14 cellular contexts compared by ENCODE assay signal in genomic region chr1:109639063-109639840, GRCh38. TPM values are rescaled to one million over a fixed set of nuclear protein-coding genes. Genes with fewer than 3 reads are reported as not detected.
A peak's percentile ranks its signal among the peaks of the same experiment; 100 is the strongest.
DNase-seq lines count a peak whose midpoint lies in the region; TF ChIP-seq lines count a peak whose summit lies in the region.
"Had no signal": no experiment of that assay in that cellular context is flagged by ENCODE, and none has a peak within 500 bp of the region (broad histone marks: within the 10 kb centered on the region; RNA-seq: fewer than 3 reads in every experiment).

No MANE protein-coding gene starts in this region.

- no peak overlapping the region for H3K9ac ChIP-seq in endodermal cell (ENCODE audit: extremely low read depth, low read length, poor library complexity, severe bottlenecking)
- H3K9ac ChIP-seq: BLaER1 had no signal

- no peak overlapping the region for H3K4me3 Mint-ChIP-seq in activated CD4-positive, alpha-beta T cell treated with anti-CD3 and anti-CD28 coated beads, Interleukin-2, amount 10 ng/mL, durations not matched to agents 7 days and 5 days
- H3K4me3 Mint-ChIP-seq in endodermal cell, result no peak overlapping the region
- H3K4me3 Mint-ChIP-seq in osteocyte (ENCODE audit: unreplicated experiment), result no peak overlapping the region
- no peak overlapping the region for H3K4me3 Mint-ChIP-seq in activated naive CD8-positive, alpha-beta T cell treated with anti-CD3 and anti-CD28 coated beads for 36 hours
- H3K4me3 Mint-ChIP-seq: CD8-positive, alpha-beta memory T cell had no signal

- H3K36me3 ChIP-seq in WERI-Rb-1 (no peaks in the 10 kb centered on the region), endodermal cell (ENCODE audit: control insufficient read depth, insufficient read depth, low read length) (no peaks in the 10 kb centered on the region)
- H3K36me3 ChIP-seq: BLaER1 had no signal

- H3K4me1 ChIP-seq in endodermal cell (ENCODE audit: control insufficient read depth, insufficient read depth, low read length), result peaks cover 6% of the 10 kb centered on the region

- WGBS in endodermal cell (ENCODE audit: insufficient coverage in 1 of 2, insufficient read length in 1 of 2), 2 experiments, result 88 to 95% methylated on average over 3 to 9 of the region's 9 CpGs

- H3K27ac ChIP-seq in WERI-Rb-1 (peak overlapping the region; percentile 83), endodermal cell (ENCODE audit: low read depth, low read length) (no peak overlapping the region)
- H3K27ac ChIP-seq: BLaER1 had no signal

- CTCF ChIA-PET in activated CD4-positive, alpha-beta T cell treated with anti-CD3 and anti-CD28 coated beads, Interleukin-2, amount 10 ng/mL, durations not matched to agents 7 days and 5 days (lab: Charles Lee), result interaction anchor here (0.6 to 7.1 kb wide), 30 partner anchors 11 to 426 kb away, joined by 3 to 112 read pairs (median 6); partner anchors contain the start of genes AHCYL1, AMPD2, GNAI3 and GNAT2

- TF ChIP-seq CTCF in WERI-Rb-1 (IDR thresholded peaks at IDR 0.05; ENCODE audit: low read depth, low read length) (no peak), endodermal cell (conservative IDR thresholded peaks at IDR 0.05) (no peak), osteocyte (IDR thresholded peaks at IDR 0.05) (no peak)

- H3K9me3 ChIP-seq in WERI-Rb-1 (ENCODE audit: severe bottlenecking), result no peaks in the 10 kb centered on the region
- H3K9me3 ChIP-seq in endodermal cell (ENCODE audit: control insufficient read depth, low read length), result no peaks in the 10 kb centered on the region
- H3K9me3 ChIP-seq: BLaER1 had no signal

- POLR2A ChIA-PET in activated CD4-positive, alpha-beta T cell treated with anti-CD3 and anti-CD28 coated beads, Interleukin-2, amount 10 ng/mL, durations not matched to agents 7 days and 5 days (lab: Charles Lee), result interaction anchor here (0.6 kb wide), 1 partner anchor 314 kb away, joined by 3 read pairs; no protein-coding TSS in a partner anchor

- peak; percentile 5 for DNase-seq in activated CD4-positive, alpha-beta T cell treated with anti-CD3 and anti-CD28 coated beads, Interleukin-2, amount 10 ng/mL, durations not matched to agents 7 days and 5 days
- no peak for DNase-seq in activated CD4-positive, alpha-beta T cell treated with anti-CD3 and anti-CD28 coated beads for 4 hours
- peak; percentile 92 for DNase-seq in WERI-Rb-1
- peak; percentile 49 for DNase-seq in endodermal cell
- peak; percentile 74 for DNase-seq in osteocyte (ENCODE audit: extremely low spot score, unreplicated experiment)
- no peak for DNase-seq in HCEC 1CT
- no peak for DNase-seq in activated naive CD8-positive, alpha-beta T cell treated with anti-CD3 and anti-CD28 coated beads for 36 hours
- no peak for DNase-seq in amniotic stem cell (lab: John Stamatoyannopoulos, UW)
- DNase-seq: 8988T, GOT3 had no signal

- H3K4me1 Mint-ChIP-seq in activated CD4-positive, alpha-beta T cell treated with anti-CD3 and anti-CD28 coated beads, Interleukin-2, amount 10 ng/mL, durations not matched to agents 7 days and 5 days, result peaks cover 32% of the 10 kb centered on the region
- H3K4me1 Mint-ChIP-seq in endodermal cell (peaks cover 23% of the 10 kb centered on the region), osteocyte (ENCODE audit: unreplicated experiment) (peaks cover 23% of the 10 kb centered on the region)
- H3K4me1 Mint-ChIP-seq in activated naive CD8-positive, alpha-beta T cell treated with anti-CD3 and anti-CD28 coated beads for 36 hours, result peaks cover 20% of the 10 kb centered on the region

- H3K9me3 Mint-ChIP-seq in activated CD4-positive, alpha-beta T cell treated with anti-CD3 and anti-CD28 coated beads, Interleukin-2, amount 10 ng/mL, durations not matched to agents 7 days and 5 days, result no peaks in the 10 kb centered on the region
- H3K9me3 Mint-ChIP-seq in endodermal cell (no peaks in the 10 kb centered on the region), osteocyte (ENCODE audit: unreplicated experiment) (no peaks in the 10 kb centered on the region)
- H3K9me3 Mint-ChIP-seq in activated naive CD8-positive, alpha-beta T cell treated with anti-CD3 and anti-CD28 coated beads for 36 hours, result no peaks in the 10 kb centered on the region
- H3K9me3 Mint-ChIP-seq: CD8-positive, alpha-beta memory T cell had no signal

- H3K27me3 ChIP-seq in WERI-Rb-1 (ENCODE audit: insufficient read depth, low read depth, severe bottlenecking) (no peaks in the 10 kb centered on the region), endodermal cell (ENCODE audit: control insufficient read depth, insufficient read depth, low read length, poor library complexity, severe bottlenecking) (peaks cover 5% of the 10 kb centered on the region)
- H3K27me3 ChIP-seq: BLaER1 had no signal

- no peaks in the 10 kb centered on the region for H3K27me3 Mint-ChIP-seq in activated CD4-positive, alpha-beta T cell treated with anti-CD3 and anti-CD28 coated beads, Interleukin-2, amount 10 ng/mL, durations not matched to agents 7 days and 5 days
- H3K27me3 Mint-ChIP-seq in endodermal cell (ENCODE audit: insufficient read depth) (peaks cover 16% of the 10 kb centered on the region), osteocyte (ENCODE audit: unreplicated experiment) (no peaks in the 10 kb centered on the region)
- no peaks in the 10 kb centered on the region for H3K27me3 Mint-ChIP-seq in activated naive CD8-positive, alpha-beta T cell treated with anti-CD3 and anti-CD28 coated beads for 36 hours

- no peaks in the 10 kb centered on the region for H3K36me3 Mint-ChIP-seq in activated CD4-positive, alpha-beta T cell treated with anti-CD3 and anti-CD28 coated beads, Interleukin-2, amount 10 ng/mL, durations not matched to agents 7 days and 5 days (ENCODE audit: low read depth)
- no peaks in the 10 kb centered on the region for H3K36me3 Mint-ChIP-seq in endodermal cell (ENCODE audit: low read depth)
- H3K36me3 Mint-ChIP-seq in osteocyte (ENCODE audit: unreplicated experiment), result no peaks in the 10 kb centered on the region
- no peaks in the 10 kb centered on the region for H3K36me3 Mint-ChIP-seq in activated naive CD8-positive, alpha-beta T cell treated with anti-CD3 and anti-CD28 coated beads for 36 hours
- H3K36me3 Mint-ChIP-seq: CD8-positive, alpha-beta memory T cell had no signal

- H3K4me3 ChIP-seq in WERI-Rb-1 (ENCODE audit: low read depth, low read length) (peak overlapping the region; percentile 22), endodermal cell (ENCODE audit: low read length) (no peak overlapping the region)
- H3K4me3 ChIP-seq: BLaER1 had no signal

- H3K27ac Mint-ChIP-seq in activated CD4-positive, alpha-beta T cell treated with anti-CD3 and anti-CD28 coated beads, Interleukin-2, amount 10 ng/mL, durations not matched to agents 7 days and 5 days, result no peak overlapping the region
- H3K27ac Mint-ChIP-seq in endodermal cell (no peak overlapping the region), osteocyte (ENCODE audit: unreplicated experiment) (no peak overlapping the region)
- H3K27ac Mint-ChIP-seq in activated naive CD8-positive, alpha-beta T cell treated with anti-CD3 and anti-CD28 coated beads for 36 hours, result no peak overlapping the region

RNA-seq across cellular contexts. Expression of gene GSTM4, which starts 16.6 kb away (rescaled TPM):
- 10 to 100 TPM; 34.3 to 36.3 TPM for total RNA-seq in activated CD4-positive, alpha-beta T cell treated with anti-CD3 and anti-CD28 coated beads, Interleukin-2, amount 10 ng/mL, durations not matched to agents 7 days and 5 days
- total RNA-seq in endodermal cell (10 to 100 TPM; 20.1 to 28.5 TPM), osteocyte (24.3 and 25.1 TPM in 2 replicates)
- 21.7 TPM for polyA plus RNA-seq in endodermal cell (2013, experiment 1 of 2)
- polyA plus RNA-seq in endodermal cell (2013, experiment 2 of 2), result 16.9 TPM
- 1 to 10 TPM; 2.4 to 3.0 TPM for total RNA-seq in activated naive CD8-positive, alpha-beta T cell treated with anti-CD3 and anti-CD28 coated beads for 36 hours

RNA-seq across cellular contexts. Expression of gene AMPD2, which starts 19.6 kb away (rescaled TPM):
- total RNA-seq in activated CD4-positive, alpha-beta T cell treated with anti-CD3 and anti-CD28 coated beads, Interleukin-2, amount 10 ng/mL, durations not matched to agents 7 days and 5 days, result 100 to 1,000 TPM; 116 to 120 TPM
- 10 to 100 TPM; 55.7 to 69.3 TPM for total RNA-seq in endodermal cell
- polyA plus RNA-seq in endodermal cell (2013, experiment 1 of 2), result 68.6 TPM
- polyA plus RNA-seq in endodermal cell (2013, experiment 2 of 2), result 68.8 TPM
- 59.4 and 64.0 TPM in 2 replicates for total RNA-seq in osteocyte
- total RNA-seq in activated naive CD8-positive, alpha-beta T cell treated with anti-CD3 and anti-CD28 coated beads for 36 hours, result 10 to 100 TPM; 89.5 to 91.4 TPM

RNA-seq across cellular contexts. Expression of gene GNAT2, which starts 19.8 kb away (rescaled TPM):
- total RNA-seq in activated CD4-positive, alpha-beta T cell treated with anti-CD3 and anti-CD28 coated beads, Interleukin-2, amount 10 ng/mL, durations not matched to agents 7 days and 5 days, result not detected
- total RNA-seq in endodermal cell (not detected), osteocyte (not detected in 2 replicates)
- polyA plus RNA-seq in endodermal cell (2013, experiment 1 of 2), result not detected
- polyA plus RNA-seq in endodermal cell (2013, experiment 2 of 2), result not detected
- under 1 TPM; 0.64 to 0.91 TPM for total RNA-seq in activated naive CD8-positive, alpha-beta T cell treated with anti-CD3 and anti-CD28 coated beads for 36 hours
- total RNA-seq: HT-29, Right ventricle myocardium superior had no signal
- polyA plus RNA-seq: CD8-positive, alpha-beta memory T cell had no signal

RNA-seq across cellular contexts. Expression of gene GSTM2, which starts 28.6 kb away (rescaled TPM):
- 10 to 100 TPM; 33.4 to 33.5 TPM for total RNA-seq in activated CD4-positive, alpha-beta T cell treated with anti-CD3 and anti-CD28 coated beads, Interleukin-2, amount 10 ng/mL, durations not matched to agents 7 days and 5 days
- total RNA-seq in endodermal cell (10 to 100 TPM; 18.4 to 30.3 TPM), osteocyte (38.6 and 39.0 TPM in 2 replicates)
- 68.2 TPM for polyA plus RNA-seq in endodermal cell (2013, experiment 1 of 2)
- 52.4 TPM for polyA plus RNA-seq in endodermal cell (2013, experiment 2 of 2)
- 1 to 10 TPM; 7.4 to 8.5 TPM for total RNA-seq in activated naive CD8-positive, alpha-beta T cell treated with anti-CD3 and anti-CD28 coated beads for 36 hours
- total RNA-seq: HT-29 had no signal

RNA-seq across cellular contexts. Expression of gene GSTM1, which starts 48.4 kb away (rescaled TPM):
- total RNA-seq in activated CD4-positive, alpha-beta T cell treated with anti-CD3 and anti-CD28 coated beads, Interleukin-2, amount 10 ng/mL, durations not matched to agents 7 days and 5 days, result 10 to 100 TPM; 68.4 to 77.2 TPM
- total RNA-seq in endodermal cell (10 to 100 TPM; 23.0 to 65.6 TPM), osteocyte (6.4 and 7.8 TPM in 2 replicates)
- not detected for polyA plus RNA-seq in endodermal cell (2013, experiment 1 of 2)
- polyA plus RNA-seq in endodermal cell (2013, experiment 2 of 2), result not detected
- not detected for total RNA-seq in activated naive CD8-positive, alpha-beta T cell treated with anti-CD3 and anti-CD28 coated beads for 36 hours
- total RNA-seq: CD8-positive, alpha-beta memory T cell; HT-29; Right ventricle myocardium superior had no signal
- polyA plus RNA-seq: CD8-positive, alpha-beta memory T cell had no signal

Comparison
In these comparisons a context has a peak if more than half of its experiments do, and no peak if none do; other contexts are left out.
1. DNase-seq: peak in activated CD4-positive, alpha-beta T cell treated with anti-CD3 and anti-CD28 coated beads, Interleukin-2, amount 10 ng/mL, durations not matched to agents 7 days and 5 days (single experiment), WERI-Rb-1 (single experiment), endodermal cell (single experiment) and osteocyte (single experiment); none in activated CD4-positive, alpha-beta T cell treated with anti-CD3 and anti-CD28 coated beads for 4 hours (0 of 2), HCEC 1CT (single experiment), activated naive CD8-positive, alpha-beta T cell treated with anti-CD3 and anti-CD28 coated beads for 36 hours (single experiment) and amniotic stem cell (single experiment).